Comparison of ENCODE assay signal across 1 cellular context in the genomic region with DNA sequence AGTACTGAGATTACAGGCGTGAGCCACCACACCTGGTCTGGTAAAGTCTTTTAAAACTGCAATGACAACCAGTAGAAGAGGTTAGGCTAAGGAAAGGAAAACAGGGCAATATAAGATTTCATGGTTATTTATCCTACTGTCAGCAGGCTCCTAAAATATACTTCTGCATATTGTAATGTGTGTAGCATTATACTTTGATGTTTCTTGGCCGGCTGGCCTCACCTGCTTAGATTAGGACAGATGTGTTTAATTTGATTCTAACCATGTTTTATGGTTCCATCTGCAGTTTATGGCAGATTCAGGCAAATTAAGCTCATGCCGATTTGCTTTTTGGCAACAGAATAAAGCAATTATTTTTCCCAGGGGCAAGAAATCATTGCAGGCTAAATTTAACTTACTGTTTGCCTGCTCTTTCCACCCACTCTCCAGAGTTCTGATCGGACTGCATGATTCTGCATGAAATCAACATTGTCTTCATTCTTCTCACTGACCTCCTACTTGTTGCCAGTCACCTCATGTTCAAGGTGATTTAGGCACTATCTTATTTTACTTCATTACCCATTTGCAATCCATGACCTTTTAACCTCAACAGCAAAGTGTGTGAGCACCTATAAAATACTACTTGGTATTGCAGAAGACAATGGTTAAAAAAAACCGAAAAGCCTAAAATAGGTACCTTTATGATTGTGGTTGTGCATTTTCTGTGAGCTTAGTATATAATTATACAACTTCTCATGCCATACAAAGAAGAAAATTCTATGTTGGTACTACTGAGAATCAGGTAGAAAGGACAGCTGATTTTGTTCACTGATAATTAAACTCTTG.
TF ChIP-seq lines count a peak whose summit lies in the region.

No MANE protein-coding gene starts in this region.

TF ChIP-seq in GM23338, 12 proteins besides CTCF, POLR2A, EP300 and RAD21 (continued from another document):
- TF ChIP-seq, protein P1, sequence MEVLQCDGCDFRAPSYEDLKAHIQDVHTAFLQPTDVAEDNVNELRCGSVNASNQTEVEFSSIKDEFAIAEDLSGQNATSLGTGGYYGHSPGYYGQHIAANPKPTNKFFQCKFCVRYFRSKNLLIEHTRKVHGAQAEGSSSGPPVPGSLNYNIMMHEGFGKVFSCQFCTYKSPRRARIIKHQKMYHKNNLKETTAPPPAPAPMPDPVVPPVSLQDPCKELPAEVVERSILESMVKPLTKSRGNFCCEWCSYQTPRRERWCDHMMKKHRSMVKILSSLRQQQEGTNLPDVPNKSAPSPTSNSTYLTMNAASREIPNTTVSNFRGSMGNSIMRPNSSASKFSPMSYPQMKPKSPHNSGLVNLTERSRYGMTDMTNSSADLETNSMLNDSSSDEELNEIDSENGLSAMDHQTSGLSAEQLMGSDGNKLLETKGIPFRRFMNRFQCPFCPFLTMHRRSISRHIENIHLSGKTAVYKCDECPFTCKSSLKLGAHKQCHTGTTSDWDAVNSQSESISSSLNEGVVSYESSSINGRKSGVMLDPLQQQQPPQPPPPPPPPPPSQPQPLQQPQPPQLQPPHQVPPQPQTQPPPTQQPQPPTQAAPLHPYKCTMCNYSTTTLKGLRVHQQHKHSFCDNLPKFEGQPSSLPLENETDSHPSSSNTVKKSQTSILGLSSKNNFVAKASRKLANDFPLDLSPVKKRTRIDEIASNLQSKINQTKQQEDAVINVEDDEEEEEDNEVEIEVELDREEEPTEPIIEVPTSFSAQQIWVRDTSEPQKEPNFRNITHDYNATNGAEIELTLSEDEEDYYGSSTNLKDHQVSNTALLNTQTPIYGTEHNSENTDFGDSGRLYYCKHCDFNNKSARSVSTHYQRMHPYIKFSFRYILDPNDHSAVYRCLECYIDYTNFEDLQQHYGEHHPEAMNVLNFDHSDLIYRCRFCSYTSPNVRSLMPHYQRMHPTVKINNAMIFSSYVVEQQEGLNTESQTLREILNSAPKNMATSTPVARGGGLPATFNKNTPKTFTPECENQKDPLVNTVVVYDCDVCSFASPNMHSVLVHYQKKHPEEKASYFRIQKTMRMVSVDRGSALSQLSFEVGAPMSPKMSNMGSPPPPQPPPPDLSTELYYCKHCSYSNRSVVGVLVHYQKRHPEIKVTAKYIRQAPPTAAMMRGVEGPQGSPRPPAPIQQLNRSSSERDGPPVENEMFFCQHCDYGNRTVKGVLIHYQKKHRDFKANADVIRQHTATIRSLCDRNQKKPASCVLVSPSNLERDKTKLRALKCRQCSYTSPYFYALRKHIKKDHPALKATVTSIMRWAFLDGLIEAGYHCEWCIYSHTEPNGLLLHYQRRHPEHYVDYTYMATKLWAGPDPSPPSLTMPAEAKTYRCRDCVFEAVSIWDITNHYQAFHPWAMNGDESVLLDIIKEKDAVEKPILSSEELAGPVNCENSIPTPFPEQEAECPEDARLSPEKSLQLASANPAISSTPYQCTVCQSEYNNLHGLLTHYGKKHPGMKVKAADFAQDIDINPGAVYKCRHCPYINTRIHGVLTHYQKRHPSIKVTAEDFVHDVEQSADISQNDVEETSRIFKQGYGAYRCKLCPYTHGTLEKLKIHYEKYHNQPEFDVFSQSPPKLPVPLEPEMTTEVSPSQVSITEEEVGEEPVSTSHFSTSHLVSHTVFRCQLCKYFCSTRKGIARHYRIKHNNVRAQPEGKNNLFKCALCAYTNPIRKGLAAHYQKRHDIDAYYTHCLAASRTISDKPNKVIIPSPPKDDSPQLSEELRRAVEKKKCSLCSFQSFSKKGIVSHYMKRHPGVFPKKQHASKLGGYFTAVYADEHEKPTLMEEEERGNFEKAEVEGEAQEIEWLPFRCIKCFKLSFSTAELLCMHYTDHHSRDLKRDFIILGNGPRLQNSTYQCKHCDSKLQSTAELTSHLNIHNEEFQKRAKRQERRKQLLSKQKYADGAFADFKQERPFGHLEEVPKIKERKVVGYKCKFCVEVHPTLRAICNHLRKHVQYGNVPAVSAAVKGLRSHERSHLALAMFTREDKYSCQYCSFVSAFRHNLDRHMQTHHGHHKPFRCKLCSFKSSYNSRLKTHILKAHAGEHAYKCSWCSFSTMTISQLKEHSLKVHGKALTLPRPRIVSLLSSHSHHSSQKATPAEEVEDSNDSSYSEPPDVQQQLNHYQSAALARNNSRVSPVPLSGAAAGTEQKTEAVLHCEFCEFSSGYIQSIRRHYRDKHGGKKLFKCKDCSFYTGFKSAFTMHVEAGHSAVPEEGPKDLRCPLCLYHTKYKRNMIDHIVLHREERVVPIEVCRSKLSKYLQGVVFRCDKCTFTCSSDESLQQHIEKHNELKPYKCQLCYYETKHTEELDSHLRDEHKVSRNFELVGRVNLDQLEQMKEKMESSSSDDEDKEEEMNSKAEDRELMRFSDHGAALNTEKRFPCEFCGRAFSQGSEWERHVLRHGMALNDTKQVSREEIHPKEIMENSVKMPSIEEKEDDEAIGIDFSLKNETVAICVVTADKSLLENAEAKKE (CRISPR knock-in tag; IDR thresholded peaks at IDR 0.05): no peak
- TF ChIP-seq ZNF114 (CRISPR knock-in tag; IDR thresholded peaks at IDR 0.05): no peak
- no peak for TF ChIP-seq EZH2 (IDR thresholded peaks at IDR 0.05; ENCODE audit: low read depth, unreplicated experiment)
- no peak for TF ChIP-seq CREB1 (CRISPR knock-in tag; IDR thresholded peaks at IDR 0.05; ENCODE audit: low read depth)
- TF ChIP-seq NANOG (IDR thresholded peaks at IDR 0.05; ENCODE audit: borderline replicate concordance): no peak
- TF ChIP-seq ZNF331 (CRISPR knock-in tag; IDR thresholded peaks at IDR 0.05; ENCODE audit: low read depth): no peak
- no peak for TF ChIP-seq POLR2AphosphoS5 (IDR thresholded peaks at IDR 0.05; ENCODE audit: low read depth)
- TF ChIP-seq, protein P2, sequence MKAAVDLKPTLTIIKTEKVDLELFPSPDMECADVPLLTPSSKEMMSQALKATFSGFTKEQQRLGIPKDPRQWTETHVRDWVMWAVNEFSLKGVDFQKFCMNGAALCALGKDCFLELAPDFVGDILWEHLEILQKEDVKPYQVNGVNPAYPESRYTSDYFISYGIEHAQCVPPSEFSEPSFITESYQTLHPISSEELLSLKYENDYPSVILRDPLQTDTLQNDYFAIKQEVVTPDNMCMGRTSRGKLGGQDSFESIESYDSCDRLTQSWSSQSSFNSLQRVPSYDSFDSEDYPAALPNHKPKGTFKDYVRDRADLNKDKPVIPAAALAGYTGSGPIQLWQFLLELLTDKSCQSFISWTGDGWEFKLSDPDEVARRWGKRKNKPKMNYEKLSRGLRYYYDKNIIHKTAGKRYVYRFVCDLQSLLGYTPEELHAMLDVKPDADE (IDR thresholded peaks at IDR 0.05): no peak
- TF ChIP-seq JUNB (IDR thresholded peaks at IDR 0.05; ENCODE audit: unreplicated experiment): no peak
TF ChIP-seq in GM23338: peak in this region for 0.
